6 cellular contexts compared by ENCODE assay signal in the genomic region with DNA sequence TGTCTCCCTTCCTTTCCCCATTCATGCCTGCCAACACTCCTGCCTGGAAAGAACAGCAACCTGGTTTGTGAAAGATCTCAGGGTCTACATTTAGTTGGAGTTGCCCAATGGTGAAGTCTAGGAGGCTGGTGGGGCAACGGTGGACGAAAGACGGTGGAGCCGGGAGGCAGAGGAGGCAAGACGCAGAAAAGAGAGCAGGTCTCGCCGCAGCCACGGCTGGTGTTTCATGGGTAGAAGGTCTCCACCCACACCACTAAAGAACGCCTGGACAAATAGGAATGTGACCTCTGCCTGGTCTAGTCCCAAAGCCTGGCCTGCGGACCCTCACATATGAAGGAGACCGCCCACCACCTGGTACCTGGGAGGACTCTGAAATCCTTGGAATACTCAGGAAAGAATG.
"Had no signal": no experiment of that assay in that cellular context is flagged by ENCODE, and none has a peak within 500 bp of the region (broad histone marks: within the 10 kb centered on the region; RNA-seq: fewer than 3 reads in every experiment).

No MANE protein-coding gene starts in this region.

- H3K4me1 Mint-ChIP-seq: GM23338, H9 had no signal

- DNase-seq: H9, HCEC 1CT, KBM-7 had no signal

- H3K4me3 Mint-ChIP-seq: GM23338, H9, IgD-negative memory B cell had no signal

- ATAC-seq: GM23338 had no signal

- H3K27ac ChIP-seq: HL-60 had no signal

- H3K27ac Mint-ChIP-seq: GM23338, H9, IgD-negative memory B cell had no signal

- H3K27me3 Mint-ChIP-seq: IgD-negative memory B cell had no signal

- H3K4me3 ChIP-seq: GM23338 had no signal
